In genomic region chr1:228144213-228145049, GRCh38 we compare ENCODE assay signal across 18 cellular contexts. TPM values are rescaled to one million over a fixed set of nuclear protein-coding genes. Genes with fewer than 3 reads are reported as not detected.
DNase-seq lines count a peak whose midpoint lies in the region; ATAC-seq and TF ChIP-seq lines count a peak whose summit lies in the region.
"Had no signal": no experiment of that assay in that cellular context is flagged by ENCODE, and none has a peak within 500 bp of the region (broad histone marks: within the 10 kb centered on the region; RNA-seq: fewer than 3 reads in every experiment).

No MANE protein-coding gene starts in this region.

- WGBS in sigmoid colon, 2 donors = 75 to 89% methylated on average over 16 of the region's 16 CpGs
- 80 to 83% (median 83%) methylated on average over 16 of the region's 16 CpGs for WGBS in psoas muscle, 3 donors

- no peak overlapping the region for H3K4me3 Mint-ChIP-seq in activated CD4-positive, alpha-beta T cell treated with anti-CD3 and anti-CD28 coated beads, Interleukin-2, amount 10 ng/mL, durations not matched to agents 7 days and 5 days
- peak overlapping the region in 4 of 5 experiments; percentile 19 to 98 (median 87) for H3K4me3 Mint-ChIP-seq in brain

- no peaks in the 10 kb centered on the region for H3K27me3 ChIP-seq in sigmoid colon
- no peaks in the 10 kb centered on the region for H3K27me3 ChIP-seq in psoas muscle (ENCODE audit: insufficient read depth in 3 of 3, low read length in 2 of 3)
- H3K27me3 ChIP-seq: colonic mucosa, tibial artery had no signal

- TF ChIP-seq CTCF in brain (conservative IDR thresholded peaks at IDR 0.05) (no peak), sigmoid colon (IDR thresholded peaks at IDR 0.05) (no peak), psoas muscle (IDR thresholded peaks at IDR 0.05) (no peak)

- H3K9me3 Mint-ChIP-seq in activated CD4-positive, alpha-beta T cell treated with anti-CD3 and anti-CD28 coated beads, Interleukin-2, amount 10 ng/mL, durations not matched to agents 7 days and 5 days = no peaks in the 10 kb centered on the region
- peaks cover 0 to 3% (median 0%) of the 10 kb centered on the region in 5 experiments for H3K9me3 Mint-ChIP-seq in brain
- H3K9me3 Mint-ChIP-seq: activated naive CD4-positive, alpha-beta T cell treated with anti-CD3 and anti-CD28 coated beads, Interleukin-2, amount 50 U/mL, for 72 hours had no signal

- no peak for ATAC-seq in HG03565 (IDR thresholded peaks at IDR 0.05; ENCODE audit: unreplicated experiment)
- ATAC-seq in psoas muscle = no peak
- ATAC-seq: A549; activated naive CD4-positive, alpha-beta T cell treated with anti-CD3 and anti-CD28 coated beads, Interleukin-2, amount 50 U/mL, for 72 hours had no signal

- H3K9me3 ChIP-seq in sigmoid colon (no peaks in the 10 kb centered on the region), psoas muscle (no peaks in the 10 kb centered on the region)
- H3K9me3 ChIP-seq: A549, colonic mucosa, tibial artery had no signal

- no peak for DNase-seq in activated CD4-positive, alpha-beta T cell treated with anti-CD3 and anti-CD28 coated beads, Interleukin-2, amount 10 ng/mL, durations not matched to agents 7 days and 5 days
- DNase-seq in activated CD4-positive, alpha-beta T cell treated with anti-CD3 and anti-CD28 coated beads for 48 hours = no peak
- DNase-seq in HuH-7.5 (ENCODE audit: low spot score) = peak; percentile 13
- peak; percentile 65 for DNase-seq in sigmoid colon
- DNase-seq in NCI-H2196 (lab: John Stamatoyannopoulos, UW; ENCODE audit: unreplicated experiment) = no peak
- DNase-seq in psoas muscle = no peak
- DNase-seq: activated CD4-positive, alpha-beta T cell treated with anti-CD3 and anti-CD28 coated beads, Interleukin-2, amount 50 U/mL, for 48 hours; colonic mucosa; DMS153; GM23248; NCI-H1092; NCI-H2227 treated with DMSO at 0.1 percent for 48 hours; PC-9; tibial artery had no signal

- CTCF ChIA-PET in activated CD4-positive, alpha-beta T cell treated with anti-CD3 and anti-CD28 coated beads, Interleukin-2, amount 10 ng/mL, durations not matched to agents 7 days and 5 days (lab: Charles Lee) = interaction anchor here (1.3 to 11.0 kb wide), 3 partner anchors 14 to 26 kb away, joined by 3 to 104 read pairs (median 4); partner anchors contain the start of gene IBA57

- peak overlapping the region; percentile 55 for H3K27ac Mint-ChIP-seq in activated CD4-positive, alpha-beta T cell treated with anti-CD3 and anti-CD28 coated beads, Interleukin-2, amount 10 ng/mL, durations not matched to agents 7 days and 5 days
- peak overlapping the region in 2 of 5 experiments; percentile 63 to 65 for H3K27ac Mint-ChIP-seq in brain

- H3K4me1 Mint-ChIP-seq in activated CD4-positive, alpha-beta T cell treated with anti-CD3 and anti-CD28 coated beads, Interleukin-2, amount 10 ng/mL, durations not matched to agents 7 days and 5 days = peaks cover 33% of the 10 kb centered on the region
- H3K4me1 Mint-ChIP-seq in brain = peaks cover 39% of the 10 kb centered on the region

- no peak for TF ChIP-seq POLR2A in sigmoid colon (IDR thresholded peaks at IDR 0.05)

- POLR2A ChIA-PET in activated CD4-positive, alpha-beta T cell treated with anti-CD3 and anti-CD28 coated beads, Interleukin-2, amount 10 ng/mL, durations not matched to agents 7 days and 5 days (lab: Charles Lee) = no interaction called here

- H3K36me3 Mint-ChIP-seq in activated CD4-positive, alpha-beta T cell treated with anti-CD3 and anti-CD28 coated beads, Interleukin-2, amount 10 ng/mL, durations not matched to agents 7 days and 5 days (ENCODE audit: low read depth) = peaks cover 16% of the 10 kb centered on the region
- H3K36me3 Mint-ChIP-seq in brain = no peaks in the 10 kb centered on the region

- TF ChIP-seq EP300 in sigmoid colon (IDR thresholded peaks at IDR 0.05) = no peak

- H3K27ac ChIP-seq in sigmoid colon (no peak overlapping the region), psoas muscle (no peak overlapping the region)
- H3K27ac ChIP-seq: A549, colonic mucosa, GM23248, PC-9, tibial artery had no signal

- H3K4me3 ChIP-seq in sigmoid colon = no peak overlapping the region
- H3K4me3 ChIP-seq in psoas muscle = no peak overlapping the region
- H3K4me3 ChIP-seq: A549, colonic mucosa, PC-9, tibial artery had no signal

- H3K36me3 ChIP-seq in sigmoid colon (peaks cover 0 to 37% (median 13%) of the 10 kb centered on the region in 4 donors), psoas muscle (ENCODE audit: insufficient read depth in 1 of 2, low read depth in 1 of 2) (peaks cover 7 to 34% of the 10 kb centered on the region in 2 donors)
- H3K36me3 ChIP-seq: colonic mucosa had no signal

- no peaks in the 10 kb centered on the region for H3K27me3 Mint-ChIP-seq in activated CD4-positive, alpha-beta T cell treated with anti-CD3 and anti-CD28 coated beads, Interleukin-2, amount 10 ng/mL, durations not matched to agents 7 days and 5 days
- H3K27me3 Mint-ChIP-seq in brain = peaks cover 8% of the 10 kb centered on the region

- peaks cover 0 to 52% (median 45%) of the 10 kb centered on the region in 4 donors for H3K4me1 ChIP-seq in sigmoid colon
- H3K4me1 ChIP-seq in psoas muscle = peaks cover 30% of the 10 kb centered on the region

- intact Hi-C loops in sigmoid colon (cut with DNase I) (no loop called here), psoas muscle (cut with DNase I) (no loop called here)

RNA-seq across cellular contexts. Expression of gene GUK1, which starts 4.4 kb away (rescaled TPM):
- 100 to 1,000 TPM; 207 to 260 TPM for total RNA-seq in activated CD4-positive, alpha-beta T cell treated with anti-CD3 and anti-CD28 coated beads, Interleukin-2, amount 10 ng/mL, durations not matched to agents 7 days and 5 days
- polyA plus RNA-seq in brain (ENCODE audit: insufficient read depth, low read depth, low replicate concordance) = 402 TPM
- total RNA-seq in sigmoid colon = 100 to 1,000 TPM; 225 to 366 (median 303) TPM
- 100 to 1,000 TPM; 391 to 668 (median 656) TPM for polyA plus RNA-seq in sigmoid colon
- total RNA-seq in psoas muscle = 100 to 1,000 TPM in 1 of 4 donors, 10 to 100 TPM in 3; 90.2 to 122 (median 92.8) TPM
- 100 to 1,000 TPM; 161 to 271 (median 166) TPM for polyA plus RNA-seq in psoas muscle

RNA-seq across cellular contexts. Expression of gene GJC2, which starts 5.3 kb away (rescaled TPM):
- total RNA-seq in activated CD4-positive, alpha-beta T cell treated with anti-CD3 and anti-CD28 coated beads, Interleukin-2, amount 10 ng/mL, durations not matched to agents 7 days and 5 days = under 1 TPM; 0.40 to 0.62 TPM
- 22.7 TPM for polyA plus RNA-seq in brain (ENCODE audit: insufficient read depth, low read depth, low replicate concordance)
- total RNA-seq in sigmoid colon = 1 to 10 TPM; 4.2 to 6.4 (median 4.9) TPM
- polyA plus RNA-seq in sigmoid colon = under 1 TPM in 2 of 3 donors, not detected in 1; 0.60 to 0.99 TPM
- under 1 TPM; 0.37 to 0.92 (median 0.52) TPM for total RNA-seq in psoas muscle
- under 1 TPM; 0.19 to 0.40 (median 0.20) TPM for polyA plus RNA-seq in psoas muscle

RNA-seq across cellular contexts. Expression of gene IBA57, which starts 21.2 kb away (rescaled TPM):
- 1 to 10 TPM; 6.4 to 8.2 TPM for total RNA-seq in activated CD4-positive, alpha-beta T cell treated with anti-CD3 and anti-CD28 coated beads, Interleukin-2, amount 10 ng/mL, durations not matched to agents 7 days and 5 days
- 5.8 TPM for polyA plus RNA-seq in brain (ENCODE audit: insufficient read depth, low read depth, low replicate concordance)
- 10 to 100 TPM in 2 of 4 donors, 1 to 10 TPM in 2; 2.9 to 14.0 (median 7.3) TPM for total RNA-seq in sigmoid colon
- polyA plus RNA-seq in sigmoid colon = 1 to 10 TPM; 3.7 to 8.0 (median 4.8) TPM
- total RNA-seq in psoas muscle = 10 to 100 TPM; 11.3 to 26.2 (median 17.8) TPM
- polyA plus RNA-seq in psoas muscle = 10 to 100 TPM in 2 of 3 donors, 1 to 10 TPM in 1; 7.7 to 16.0 (median 11.5) TPM

RNA-seq across cellular contexts. Expression of gene MRPL55, which starts 35.3 kb away (rescaled TPM):
- total RNA-seq in activated CD4-positive, alpha-beta T cell treated with anti-CD3 and anti-CD28 coated beads, Interleukin-2, amount 10 ng/mL, durations not matched to agents 7 days and 5 days = 10 to 100 TPM; 38.6 to 44.1 TPM
- polyA plus RNA-seq in brain (ENCODE audit: insufficient read depth, low read depth, low replicate concordance) = 153 TPM
- total RNA-seq in sigmoid colon = 10 to 100 TPM; 62.0 to 90.6 (median 79.3) TPM
- 10 to 100 TPM; 53.5 to 77.4 (median 58.0) TPM for polyA plus RNA-seq in sigmoid colon
- total RNA-seq in psoas muscle = 10 to 100 TPM; 35.7 to 43.4 (median 39.2) TPM
- polyA plus RNA-seq in psoas muscle = 10 to 100 TPM; 70.9 to 86.2 (median 81.8) TPM

RNA-seq across cellular contexts. Expression of gene C1orf35, which starts 41.3 kb away (rescaled TPM):
- 10 to 100 TPM; 14.4 to 24.4 TPM for total RNA-seq in activated CD4-positive, alpha-beta T cell treated with anti-CD3 and anti-CD28 coated beads, Interleukin-2, amount 10 ng/mL, durations not matched to agents 7 days and 5 days
- polyA plus RNA-seq in brain (ENCODE audit: insufficient read depth, low read depth, low replicate concordance) (16.3 TPM), sigmoid colon (10 to 100 TPM in 1 of 3 donors, 1 to 10 TPM in 2; 8.8 to 17.9 (median 9.0) TPM), psoas muscle (1 to 10 TPM; 5.7 to 8.2 (median 7.8) TPM)
- total RNA-seq in sigmoid colon (10 to 100 TPM in 3 of 4 donors, 1 to 10 TPM in 1; 7.8 to 18.1 (median 13.0) TPM), psoas muscle (1 to 10 TPM; 3.6 to 6.5 (median 5.1) TPM)

Comparison
In these comparisons a context has a peak if more than half of its experiments do, and no peak if none do; other contexts are left out.
1. DNase-seq: peak in HuH-7.5 (single experiment) and sigmoid colon (single experiment); none in activated CD4-positive, alpha-beta T cell treated with anti-CD3 and anti-CD28 coated beads, Interleukin-2, amount 10 ng/mL, durations not matched to agents 7 days and 5 days (single experiment), activated CD4-positive, alpha-beta T cell treated with anti-CD3 and anti-CD28 coated beads for 48 hours (single experiment), NCI-H2196 (single experiment) and psoas muscle (0 of 2).